ENCODE assay signal across 18 cellular contexts in the genomic region with DNA sequence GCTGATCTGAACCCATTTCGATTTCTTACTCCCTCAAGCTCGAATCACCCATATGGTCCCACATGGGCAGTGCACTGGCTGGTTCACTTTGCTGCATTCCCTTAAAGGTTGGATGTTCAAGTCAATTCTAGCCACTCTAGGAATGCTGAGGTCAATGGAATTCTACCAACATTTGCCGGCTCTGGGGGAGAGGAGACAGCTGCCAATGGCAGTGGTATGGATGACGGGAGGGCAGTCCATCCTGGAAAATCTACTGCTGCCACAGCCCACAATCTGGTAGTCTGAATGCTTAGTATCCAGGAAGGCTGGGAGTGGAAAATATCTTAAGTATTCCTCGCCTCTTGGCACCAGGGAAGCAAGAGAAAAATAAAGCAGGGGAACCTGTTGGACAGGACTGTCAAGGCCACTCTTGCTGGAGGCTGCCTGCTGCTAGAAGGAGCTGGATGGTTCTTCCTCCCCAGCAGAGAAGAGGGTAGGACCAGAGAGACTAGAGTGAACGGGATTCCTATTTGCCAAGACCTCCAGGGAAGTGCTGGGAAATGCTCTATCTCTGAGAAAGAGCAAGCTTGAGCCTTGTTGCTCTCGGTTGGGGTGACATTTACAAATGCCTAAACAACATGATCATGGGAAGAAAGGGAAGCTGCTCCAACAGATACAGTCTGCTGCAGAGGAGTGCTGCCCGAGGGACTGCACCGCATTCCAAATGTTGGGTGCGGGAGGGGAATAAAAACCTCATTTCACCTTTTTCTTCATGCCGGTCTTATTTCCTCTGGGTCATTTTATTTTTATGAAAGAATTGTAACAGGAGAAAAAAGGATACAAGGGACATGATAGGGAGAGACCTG. TPM values are rescaled to one million over a fixed set of nuclear protein-coding genes. Genes with fewer than 3 reads are reported as not detected.
DNase-seq lines count a peak whose midpoint lies in the region; ATAC-seq and TF ChIP-seq lines count a peak whose summit lies in the region.
"Had no signal": no experiment of that assay in that cellular context is flagged by ENCODE, and none has a peak within 500 bp of the region (broad histone marks: within the 10 kb centered on the region; RNA-seq: fewer than 3 reads in every experiment).

No MANE protein-coding gene starts in this region.

- no peaks in the 10 kb centered on the region for H3K4me1 Mint-ChIP-seq in MCF 10A (ENCODE audit: insufficient read depth, unreplicated experiment)
- peaks cover 0 to 4% (median 0%) of the 10 kb centered on the region in 4 donors for H3K4me1 Mint-ChIP-seq in naive thymus-derived CD8-positive, alpha-beta T cell
- H3K4me1 Mint-ChIP-seq: brain had no signal

- POLR2A ChIA-PET in MCF 10A (lab: Yijun Ruan, JAX) = interaction anchor here (1.9 kb wide), 1 partner anchor 22 kb away, joined by 4 read pairs; no protein-coding TSS in a partner anchor
- POLR2A ChIA-PET in naive thymus-derived CD8-positive, alpha-beta T cell (lab: Charles Lee) = no interaction called here

- TF ChIP-seq POLR2A in breast epithelium (IDR thresholded peaks at IDR 0.05) = no peak

- H3K4me1 ChIP-seq in breast epithelium (peaks cover 0 to 6% of the 10 kb centered on the region in 2 donors), mucosa of descending colon (ENCODE audit: low read depth) (no peaks in the 10 kb centered on the region)

- TF ChIP-seq CTCF in breast epithelium (IDR thresholded peaks at IDR 0.05) = no peak
- no peak for TF ChIP-seq CTCF in MCF 10A (IDR thresholded peaks at IDR 0.05; ENCODE audit: unreplicated experiment)
- no peak for TF ChIP-seq CTCF in epithelial cell of esophagus (IDR thresholded peaks at IDR 0.05; ENCODE audit: insufficient read depth, low read depth, low read length, missing control alignments)
- no peak for TF ChIP-seq CTCF in mucosa of descending colon (IDR thresholded peaks at IDR 0.05)

- no peaks in the 10 kb centered on the region for H3K36me3 Mint-ChIP-seq in MCF 10A (ENCODE audit: insufficient read depth, unreplicated experiment)
- H3K36me3 Mint-ChIP-seq in naive thymus-derived CD8-positive, alpha-beta T cell = no peaks in the 10 kb centered on the region
- H3K36me3 Mint-ChIP-seq: brain had no signal

- no peaks in the 10 kb centered on the region for H3K27me3 Mint-ChIP-seq in MCF 10A (ENCODE audit: insufficient read depth, unreplicated experiment)
- H3K27me3 Mint-ChIP-seq in naive thymus-derived CD8-positive, alpha-beta T cell = peaks cover 0 to 3% (median 2%) of the 10 kb centered on the region in 5 donors

- ATAC-seq in mucosa of descending colon = peak; percentile 54
- ATAC-seq in naive thymus-derived CD8-positive, alpha-beta T cell = no peak
- ATAC-seq: right cardiac atrium had no signal

- no peak overlapping the region for H3K4me3 Mint-ChIP-seq in MCF 10A (ENCODE audit: unreplicated experiment)
- no peak overlapping the region for H3K4me3 Mint-ChIP-seq in naive thymus-derived CD8-positive, alpha-beta T cell

- H3K27ac ChIP-seq in breast epithelium = peak overlapping the region; percentile 77 to 88
- H3K27ac ChIP-seq: dorsolateral prefrontal cortex, thoracic aorta had no signal

- peak; percentile 69 to 87 for DNase-seq in breast epithelium (ENCODE audit: low spot score in 2 of 2)
- DNase-seq in MCF 10A (ENCODE audit: unreplicated experiment) = no peak
- peak; percentile 88 for DNase-seq in epithelial cell of esophagus (ENCODE audit: low read depth)
- DNase-seq in mucosa of descending colon = peak in 1 of 3 donors; percentile 61
- DNase-seq in naive thymus-derived CD8-positive, alpha-beta T cell = no peak
- no peak for DNase-seq in GOT3 (lab: John Stamatoyannopoulos, UW)
- DNase-seq in HUDEP-2 (lab: John Stamatoyannopoulos, UW; ENCODE audit: unreplicated experiment in 76 of 76) = no peak
- DNase-seq in NCI-H2227 (lab: John Stamatoyannopoulos, UW; ENCODE audit: unreplicated experiment) = no peak
- DNase-seq: activated CD4-positive, alpha-beta T cell treated with anti-CD3 and anti-CD28 coated beads for 1 hour; activated gamma-delta T cell treated with Interleukin-2 at 50 U/mL for 16 hours; DND-41; dorsolateral prefrontal cortex; hypothalamus; MG63; NCI-H2029; right cardiac atrium had no signal

- H3K4me3 ChIP-seq in breast epithelium = peak overlapping the region in 1 of 3 donors; percentile 13
- no peak overlapping the region for H3K4me3 ChIP-seq in epithelial cell of esophagus (ENCODE audit: low read length)
- H3K4me3 ChIP-seq in mucosa of descending colon = no peak overlapping the region
- H3K4me3 ChIP-seq: dorsolateral prefrontal cortex, MG63, thoracic aorta had no signal

- no peaks in the 10 kb centered on the region for H3K9me3 Mint-ChIP-seq in MCF 10A (ENCODE audit: unreplicated experiment)
- H3K9me3 Mint-ChIP-seq in naive thymus-derived CD8-positive, alpha-beta T cell = no peaks in the 10 kb centered on the region
- H3K9me3 Mint-ChIP-seq: brain had no signal

- H3K36me3 ChIP-seq in breast epithelium (no peaks in the 10 kb centered on the region), mucosa of descending colon (ENCODE audit: low read depth) (no peaks in the 10 kb centered on the region)
- H3K36me3 ChIP-seq: MG63, thoracic aorta had no signal

- H3K27ac Mint-ChIP-seq in MCF 10A (ENCODE audit: low read depth, unreplicated experiment) = no peak overlapping the region
- no peak overlapping the region for H3K27ac Mint-ChIP-seq in naive thymus-derived CD8-positive, alpha-beta T cell
- H3K27ac Mint-ChIP-seq: brain had no signal

- no peaks in the 10 kb centered on the region for H3K27me3 ChIP-seq in breast epithelium
- H3K27me3 ChIP-seq: dorsolateral prefrontal cortex had no signal

- intact Hi-C loops in breast epithelium (cut with DNase I; ENCODE audit: low total_unique reads) = no loop called here
- intact Hi-C loops in MCF 10A (cut with micrococcal nuclease) = no loop called here
- intact Hi-C loops in mucosa of descending colon (cut with DNase I, micrococcal nuclease) = no loop called here

- CTCF ChIA-PET in MCF 10A (lab: Yijun Ruan, JAX) = interaction anchor here (0.5 to 0.7 kb wide), 2 partner anchors 20 to 50 kb away, joined by 3 to 4 read pairs; no protein-coding TSS in a partner anchor

- H3K9me3 ChIP-seq in breast epithelium = no peaks in the 10 kb centered on the region
- H3K9me3 ChIP-seq in mucosa of descending colon = no peaks in the 10 kb centered on the region
- H3K9me3 ChIP-seq: MG63, thoracic aorta had no signal

- no TSS peak for BruUV-seq in MCF 10A (replicated peaks; lab: Mats Ljungman, UMichigan)

RNA-seq across cellular contexts. Expression of a gene that starts 20.7 kb away (rescaled TPM):
- total RNA-seq in breast epithelium (100 to 1,000 TPM; 185 to 269 (median 262) TPM), MCF 10A (2022) (302 and 307 TPM in 2 replicates), mucosa of descending colon (100 to 1,000 TPM; 178 to 303 (median 259) TPM)
- total RNA-seq in naive thymus-derived CD8-positive, alpha-beta T cell = 100 to 1,000 TPM; 363 to 385 TPM
- 100 to 1,000 TPM; 468 to 703 (median 554) TPM for polyA plus RNA-seq in naive thymus-derived CD8-positive, alpha-beta T cell

Comparison
In these comparisons a context has a peak if more than half of its experiments do, and no peak if none do; other contexts are left out.
1. DNase-seq: peak in breast epithelium (2 of 2) and epithelial cell of esophagus (single experiment); none in MCF 10A (single experiment), naive thymus-derived CD8-positive, alpha-beta T cell (0 of 10), GOT3 (single experiment), HUDEP-2 (0 of 76) and NCI-H2227 (single experiment).